In the genomic region with DNA sequence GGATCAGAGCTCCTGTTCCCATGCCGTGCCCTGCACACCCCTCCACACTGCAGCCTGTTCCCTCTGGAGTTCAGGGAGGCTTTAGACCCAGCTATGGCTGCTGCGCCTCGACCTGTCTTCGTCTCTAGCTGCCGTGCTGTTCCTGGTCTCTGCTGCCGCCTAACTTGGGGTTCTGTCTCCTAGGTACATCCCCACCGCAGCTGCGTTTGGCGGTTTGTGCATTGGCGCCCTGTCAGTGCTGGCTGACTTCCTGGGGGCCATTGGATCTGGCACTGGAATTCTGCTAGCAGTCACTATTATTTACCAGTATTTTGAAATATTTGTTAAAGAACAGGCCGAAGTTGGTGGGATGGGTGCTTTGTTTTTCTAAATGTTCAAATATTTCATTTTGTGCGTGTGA, we compare ENCODE assay signal across 2 cellular contexts.
TF ChIP-seq lines count a peak whose summit lies in the region.

No MANE protein-coding gene starts in this region.

TF ChIP-seq in IMR-90, 13 proteins besides CTCF, POLR2A, EP300 and RAD21:
- TF ChIP-seq MAFK (IDR thresholded peaks at IDR 0.05; ENCODE audit: low read depth, low read length) (no peak), ELK1 (IDR thresholded peaks at IDR 0.05; ENCODE audit: borderline replicate concordance, low read depth, low read length) (no peak), RFX5 (IDR thresholded peaks at IDR 0.05; ENCODE audit: low read depth, low read length) (no peak), NFE2L2 (IDR thresholded peaks at IDR 0.05; ENCODE audit: low read depth, low read length) (no peak), CEBPB (IDR thresholded peaks at IDR 0.05; ENCODE audit: low read depth, low read length) (no peak)
- TF ChIP-seq, protein P1, sequence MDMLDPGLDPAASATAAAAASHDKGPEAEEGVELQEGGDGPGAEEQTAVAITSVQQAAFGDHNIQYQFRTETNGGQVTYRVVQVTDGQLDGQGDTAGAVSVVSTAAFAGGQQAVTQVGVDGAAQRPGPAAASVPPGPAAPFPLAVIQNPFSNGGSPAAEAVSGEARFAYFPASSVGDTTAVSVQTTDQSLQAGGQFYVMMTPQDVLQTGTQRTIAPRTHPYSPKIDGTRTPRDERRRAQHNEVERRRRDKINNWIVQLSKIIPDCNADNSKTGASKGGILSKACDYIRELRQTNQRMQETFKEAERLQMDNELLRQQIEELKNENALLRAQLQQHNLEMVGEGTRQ (IDR thresholded peaks at IDR 0.05; ENCODE audit: low read depth, low read length) = no peak

TF ChIP-seq in SK-N-SH, 30 proteins besides CTCF, POLR2A, EP300 and RAD21:
- no peak for TF ChIP-seq RCOR1 (IDR thresholded peaks at IDR 0.05; ENCODE audit: low read length)
- TF ChIP-seq, protein P2, sequence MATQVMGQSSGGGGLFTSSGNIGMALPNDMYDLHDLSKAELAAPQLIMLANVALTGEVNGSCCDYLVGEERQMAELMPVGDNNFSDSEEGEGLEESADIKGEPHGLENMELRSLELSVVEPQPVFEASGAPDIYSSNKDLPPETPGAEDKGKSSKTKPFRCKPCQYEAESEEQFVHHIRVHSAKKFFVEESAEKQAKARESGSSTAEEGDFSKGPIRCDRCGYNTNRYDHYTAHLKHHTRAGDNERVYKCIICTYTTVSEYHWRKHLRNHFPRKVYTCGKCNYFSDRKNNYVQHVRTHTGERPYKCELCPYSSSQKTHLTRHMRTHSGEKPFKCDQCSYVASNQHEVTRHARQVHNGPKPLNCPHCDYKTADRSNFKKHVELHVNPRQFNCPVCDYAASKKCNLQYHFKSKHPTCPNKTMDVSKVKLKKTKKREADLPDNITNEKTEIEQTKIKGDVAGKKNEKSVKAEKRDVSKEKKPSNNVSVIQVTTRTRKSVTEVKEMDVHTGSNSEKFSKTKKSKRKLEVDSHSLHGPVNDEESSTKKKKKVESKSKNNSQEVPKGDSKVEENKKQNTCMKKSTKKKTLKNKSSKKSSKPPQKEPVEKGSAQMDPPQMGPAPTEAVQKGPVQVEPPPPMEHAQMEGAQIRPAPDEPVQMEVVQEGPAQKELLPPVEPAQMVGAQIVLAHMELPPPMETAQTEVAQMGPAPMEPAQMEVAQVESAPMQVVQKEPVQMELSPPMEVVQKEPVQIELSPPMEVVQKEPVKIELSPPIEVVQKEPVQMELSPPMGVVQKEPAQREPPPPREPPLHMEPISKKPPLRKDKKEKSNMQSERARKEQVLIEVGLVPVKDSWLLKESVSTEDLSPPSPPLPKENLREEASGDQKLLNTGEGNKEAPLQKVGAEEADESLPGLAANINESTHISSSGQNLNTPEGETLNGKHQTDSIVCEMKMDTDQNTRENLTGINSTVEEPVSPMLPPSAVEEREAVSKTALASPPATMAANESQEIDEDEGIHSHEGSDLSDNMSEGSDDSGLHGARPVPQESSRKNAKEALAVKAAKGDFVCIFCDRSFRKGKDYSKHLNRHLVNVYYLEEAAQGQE (IDR thresholded peaks at IDR 0.05; ENCODE audit: low read depth, low read length) = no peak
- TF ChIP-seq GABPA (IDR thresholded peaks at IDR 0.05; ENCODE audit: low read depth) = no peak
- no peak for TF ChIP-seq FOXM1 (IDR thresholded peaks at IDR 0.05; ENCODE audit: low read depth)
- TF ChIP-seq, protein P3, sequence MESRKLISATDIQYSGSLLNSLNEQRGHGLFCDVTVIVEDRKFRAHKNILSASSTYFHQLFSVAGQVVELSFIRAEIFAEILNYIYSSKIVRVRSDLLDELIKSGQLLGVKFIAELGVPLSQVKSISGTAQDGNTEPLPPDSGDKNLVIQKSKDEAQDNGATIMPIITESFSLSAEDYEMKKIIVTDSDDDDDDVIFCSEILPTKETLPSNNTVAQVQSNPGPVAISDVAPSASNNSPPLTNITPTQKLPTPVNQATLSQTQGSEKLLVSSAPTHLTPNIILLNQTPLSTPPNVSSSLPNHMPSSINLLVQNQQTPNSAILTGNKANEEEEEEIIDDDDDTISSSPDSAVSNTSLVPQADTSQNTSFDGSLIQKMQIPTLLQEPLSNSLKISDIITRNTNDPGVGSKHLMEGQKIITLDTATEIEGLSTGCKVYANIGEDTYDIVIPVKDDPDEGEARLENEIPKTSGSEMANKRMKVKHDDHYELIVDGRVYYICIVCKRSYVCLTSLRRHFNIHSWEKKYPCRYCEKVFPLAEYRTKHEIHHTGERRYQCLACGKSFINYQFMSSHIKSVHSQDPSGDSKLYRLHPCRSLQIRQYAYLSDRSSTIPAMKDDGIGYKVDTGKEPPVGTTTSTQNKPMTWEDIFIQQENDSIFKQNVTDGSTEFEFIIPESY (IDR thresholded peaks at IDR 0.05; ENCODE audit: borderline replicate concordance, low read depth) = no peak
- no peak for TF ChIP-seq NRF1 (IDR thresholded peaks at IDR 0.05; ENCODE audit: low read depth, low read length)
- TF ChIP-seq, protein P1 (IDR thresholded peaks at IDR 0.05; ENCODE audit: borderline replicate concordance, low read depth, low read length) = no peak
- no peak for TF ChIP-seq TAF1 (IDR thresholded peaks at IDR 0.05; ENCODE audit: borderline replicate concordance, low read depth, low read length)
- TF ChIP-seq YY1 (IDR thresholded peaks at IDR 0.05; ENCODE audit: low read depth) = no peak
- TF ChIP-seq TEAD4 (IDR thresholded peaks at IDR 0.05; ENCODE audit: borderline replicate concordance, insufficient read depth) = no peak
- no peak for TF ChIP-seq FOXJ3 (CRISPR knock-in tag; IDR thresholded peaks at IDR 0.05)
